Comparison of ENCODE assay signal across 8 cellular contexts in the genomic region with DNA sequence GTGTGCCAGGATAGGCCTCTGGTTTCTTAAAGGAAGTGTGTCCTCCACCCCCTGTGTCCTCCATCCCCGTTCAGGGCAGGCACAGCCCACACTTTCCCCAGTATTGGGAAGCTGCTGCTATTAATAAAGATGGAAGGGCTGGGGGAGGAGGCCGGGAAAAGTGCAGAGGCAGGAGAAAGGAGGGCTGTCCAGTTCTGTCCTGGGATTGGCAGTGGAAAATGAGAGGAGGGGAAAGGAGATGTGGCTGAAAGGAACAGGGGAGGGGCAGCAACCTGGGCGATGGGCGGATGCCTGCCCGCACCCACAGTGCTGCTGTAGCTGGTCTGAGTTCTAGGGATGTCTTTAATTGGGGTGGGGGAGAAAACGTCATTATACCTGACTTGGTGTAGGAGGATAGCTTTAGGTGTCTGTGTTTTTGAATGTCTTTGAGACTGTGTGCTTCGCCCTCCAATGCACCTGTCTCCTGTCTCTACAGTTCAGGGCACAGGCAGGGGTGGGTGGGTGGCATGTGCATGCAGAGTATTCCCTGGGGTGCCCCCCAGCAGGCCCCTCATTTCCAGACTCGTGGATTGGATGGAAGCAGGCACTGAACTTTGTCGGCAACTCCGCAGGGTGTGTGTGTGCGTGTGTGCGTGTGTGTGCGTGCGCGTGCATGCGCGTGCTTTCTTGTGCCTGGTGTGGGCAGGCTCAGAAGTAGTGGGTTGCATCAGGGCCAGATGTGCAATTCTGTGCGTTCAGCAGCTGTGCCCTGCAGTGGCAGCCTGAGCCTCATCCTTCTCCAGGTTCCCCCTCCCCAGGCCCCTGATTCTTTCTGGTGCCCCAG. TPM values are rescaled to one million over a fixed set of nuclear protein-coding genes. Genes with fewer than 3 reads are reported as not detected.
DNase-seq lines count a peak whose midpoint lies in the region; ATAC-seq and TF ChIP-seq lines count a peak whose summit lies in the region.

No MANE protein-coding gene starts in this region.

- H3K4me3 Mint-ChIP-seq in brain: peak overlapping the region; percentile 87 to 99 (median 90)

- DNase-seq in SJCRH30 (peak; percentile 53 to 69), islet precursor cell (peak; percentile 45), cerebellum (ENCODE audit: low spot score) (no peak), ureter (ENCODE audit: low spot score) (no peak)
- DNase-seq in stimulated activated CD4-positive, alpha-beta T cell treated with anti-CD3 and anti-CD28 coated beads, Interleukin-15, amount 100 ng/mL, for 24 hours: peak; percentile 63

- H3K36me3 ChIP-seq in SJCRH30: peaks cover 10% of the 10 kb centered on the region

- peaks cover 6% of the 10 kb centered on the region for H3K36me3 Mint-ChIP-seq in brain

- H3K4me1 ChIP-seq in SJCRH30: peaks cover 30% of the 10 kb centered on the region

- peak overlapping the region; percentile 79 for H3K27ac ChIP-seq in SJCRH30

- H3K4me1 Mint-ChIP-seq in brain: peaks cover 60% of the 10 kb centered on the region

- ATAC-seq in GM18505 (IDR thresholded peaks at IDR 0.05; ENCODE audit: unreplicated experiment) (no peak), HG03460 (IDR thresholded peaks at IDR 0.05; ENCODE audit: unreplicated experiment) (no peak)

- no peaks in the 10 kb centered on the region for H3K27me3 ChIP-seq in SJCRH30

- H3K27me3 Mint-ChIP-seq in brain: peaks cover 14% of the 10 kb centered on the region

- H3K9me3 Mint-ChIP-seq in brain: no peaks in the 10 kb centered on the region

- H3K4me3 ChIP-seq in SJCRH30: peak overlapping the region; percentile 86

- no peak for TF ChIP-seq CTCF in brain (conservative IDR thresholded peaks at IDR 0.05)

- TF ChIP-seq POLR2A in GM18505 (IDR thresholded peaks at IDR 0.05; ENCODE audit: borderline replicate concordance, extremely low read depth, insufficient read depth, insufficient read length): peak; percentile 38

- H3K27ac Mint-ChIP-seq in brain: peak overlapping the region; percentile 92 to 99 (median 99)

- no peaks in the 10 kb centered on the region for H3K9me3 ChIP-seq in SJCRH30 (replicated peaks)

RNA-seq across cellular contexts. Expression of a gene that starts 2.5 kb away (rescaled TPM):
- 66.6 and 67.3 TPM in 2 replicates for total RNA-seq in SJCRH30 (2014; rRNA removed; shearing (Covaris generic))
- polyA plus RNA-seq in brain (ENCODE audit: insufficient read depth, low read depth, low replicate concordance): 97.4 TPM
- total RNA-seq in cerebellum (50.3 TPM), ureter (137 TPM)

Comparison
In these comparisons a context has a peak if more than half of its experiments do, and no peak if none do; other contexts are left out.
1. DNase-seq: peak in SJCRH30 (2 of 2), islet precursor cell (single experiment) and stimulated activated CD4-positive, alpha-beta T cell treated with anti-CD3 and anti-CD28 coated beads, Interleukin-15, amount 100 ng/mL, for 24 hours (single experiment); none in cerebellum (single experiment) and ureter (single experiment).